18 cellular contexts compared by ENCODE assay signal in genomic region chr14:55749946-55750345, GRCh38.
"Had no signal": no experiment of that assay in that cellular context is flagged by ENCODE, and none has a peak within 500 bp of the region (broad histone marks: within the 10 kb centered on the region; RNA-seq: fewer than 3 reads in every experiment).

No MANE protein-coding gene starts in this region.

- FAIRE-seq: small intestine had no signal

- H3K36me3 Mint-ChIP-seq: activated naive CD4-positive, alpha-beta T cell treated with anti-CD3 and anti-CD28 coated beads, Interleukin-2, amount 50 U/mL, for 72 hours; natural killer cell treated with Interleukin-12 subunit alpha and Interleukin-12 subunit beta and Interleukin-15 and Interleukin-18, amount 100 ng/mL, for 72 hours had no signal

- H3K4me1 ChIP-seq: foreskin keratinocyte, right atrium auricular region had no signal

- H3K4me3 ChIP-seq: right atrium auricular region, transverse colon had no signal

- H3K27ac Mint-ChIP-seq: activated B cell treated with CpG ODN at 0.5 μM for 24 hours; activated CD8-positive, alpha-beta T cell treated with anti-CD3 and anti-CD28 coated beads for 36 hours; activated naive CD4-positive, alpha-beta T cell treated with anti-CD3 and anti-CD28 coated beads, Interleukin-2, amount 50 U/mL, for 72 hours; natural killer cell treated with Interleukin-12 subunit alpha and Interleukin-12 subunit beta and Interleukin-15 and Interleukin-18, amount 100 ng/mL, for 72 hours; progenitor cell of endocrine pancreas; T-helper 17 cell had no signal

- DNase-seq: activated B cell treated with CpG ODN at 0.5 μM for 24 hours; activated CD4-positive, alpha-beta T cell treated with anti-CD3 and anti-CD28 coated beads for 48 hours; activated CD8-positive, alpha-beta memory T cell treated with anti-CD3 and anti-CD28 coated beads, Interleukin-2, amount 50 U/mL, for 4 hours; activated CD8-positive, alpha-beta T cell treated with anti-CD3 and anti-CD28 coated beads for 36 hours; activated gamma-delta T cell; activated T-cell treated with anti-CD3 and anti-CD28 coated beads, Interleukin-2, amount 50 U/mL, for 48 hours; nucleus accumbens; small intestine; stimulated activated CD4-positive, alpha-beta T cell treated with anti-CD3 and anti-CD28 coated beads, Interleukin-4, amount 100 ng/mL, for 24 hours; stimulated activated naive CD4-positive, alpha-beta T cell; substantia nigra; T-helper 17 cell; transverse colon had no signal

- H3K9me3 ChIP-seq: right atrium auricular region, transverse colon had no signal

- H3K27me3 ChIP-seq: foreskin keratinocyte, right atrium auricular region, transverse colon had no signal

- H3K27me3 Mint-ChIP-seq: activated B cell treated with CpG ODN at 0.5 μM for 24 hours; activated CD8-positive, alpha-beta T cell treated with anti-CD3 and anti-CD28 coated beads for 36 hours; natural killer cell treated with Interleukin-12 subunit alpha and Interleukin-12 subunit beta and Interleukin-15 and Interleukin-18, amount 100 ng/mL, for 72 hours; T-helper 17 cell had no signal

- H3K9me3 Mint-ChIP-seq: activated B cell treated with CpG ODN at 0.5 μM for 24 hours; activated CD8-positive, alpha-beta T cell treated with anti-CD3 and anti-CD28 coated beads for 36 hours; activated naive CD4-positive, alpha-beta T cell treated with anti-CD3 and anti-CD28 coated beads, Interleukin-2, amount 50 U/mL, for 72 hours; natural killer cell treated with Interleukin-12 subunit alpha and Interleukin-12 subunit beta and Interleukin-15 and Interleukin-18, amount 100 ng/mL, for 72 hours had no signal

- H3K4me3 Mint-ChIP-seq: activated B cell treated with CpG ODN at 0.5 μM for 24 hours; activated CD8-positive, alpha-beta T cell treated with anti-CD3 and anti-CD28 coated beads for 36 hours; natural killer cell treated with Interleukin-12 subunit alpha and Interleukin-12 subunit beta and Interleukin-15 and Interleukin-18, amount 100 ng/mL, for 72 hours; T-helper 17 cell had no signal

- H3K36me3 ChIP-seq: right atrium auricular region, transverse colon had no signal

- H3K4me1 Mint-ChIP-seq: activated B cell treated with CpG ODN at 0.5 μM for 24 hours had no signal

- H3K27ac ChIP-seq: foreskin keratinocyte, right atrium auricular region, transverse colon had no signal

- ATAC-seq: activated CD8-positive, alpha-beta T cell treated with anti-CD3 and anti-CD28 coated beads for 36 hours; activated naive CD4-positive, alpha-beta T cell treated with anti-CD3 and anti-CD28 coated beads, Interleukin-2, amount 50 U/mL, for 72 hours; T-helper 17 cell had no signal
